ENCODE assay signal across 8 cellular contexts in genomic region chr3:191329654-191330308, GRCh38. TPM values are rescaled to one million over a fixed set of nuclear protein-coding genes. Genes with fewer than 3 reads are reported as not detected.
DNase-seq lines count a peak whose midpoint lies in the region; ATAC-seq and TF ChIP-seq lines count a peak whose summit lies in the region.

No MANE protein-coding gene starts in this region.

- peaks cover 8 to 48% (median 26%) of the 10 kb centered on the region in 4 donors for H3K4me1 Mint-ChIP-seq in CD4-positive, CD25-positive, alpha-beta regulatory T cell

- peaks cover 0 to 3% (median 0%) of the 10 kb centered on the region in 7 donors for H3K9me3 Mint-ChIP-seq in CD4-positive, CD25-positive, alpha-beta regulatory T cell

- no peak overlapping the region for H3K27ac ChIP-seq in CD4-positive, CD25-positive, alpha-beta regulatory T cell (ENCODE audit: insufficient read depth, low read length, poor library complexity, severe bottlenecking)
- H3K27ac ChIP-seq in ascending aorta (peak overlapping the region; percentile 92 to 99), hepatocyte (peak overlapping the region; percentile 98), rectal smooth muscle tissue (ENCODE audit: low read depth, low read length) (peak overlapping the region; percentile 94)

- no peaks in the 10 kb centered on the region for H3K36me3 ChIP-seq in CD4-positive, CD25-positive, alpha-beta regulatory T cell (ENCODE audit: control insufficient read depth, insufficient read depth, low read length)
- H3K36me3 ChIP-seq in ascending aorta (no peaks in the 10 kb centered on the region), hepatocyte (replicated peaks; ENCODE audit: insufficient read depth, low read depth) (no peaks in the 10 kb centered on the region), rectal smooth muscle tissue (ENCODE audit: control insufficient read depth, insufficient read depth, low read length) (no peaks in the 10 kb centered on the region)

- peak overlapping the region; percentile 43 to 73 (median 71) for H3K27ac Mint-ChIP-seq in CD4-positive, CD25-positive, alpha-beta regulatory T cell

- TF ChIP-seq CTCF in ascending aorta (IDR thresholded peaks at IDR 0.05), result no peak
- no peak for TF ChIP-seq CTCF in hepatocyte (IDR thresholded peaks at IDR 0.05; ENCODE audit: poor library complexity)

- intact Hi-C loops in ascending aorta (cut with DNase I), result loop anchor here (1.0 to 5.0 kb wide), 2 partner anchors 28 to 48 kb away; no protein-coding TSS in a partner anchor

- ATAC-seq in CD4-positive, CD25-positive, alpha-beta regulatory T cell (ENCODE audit: low read depth in 2 of 2), result peak in 1 of 2 donors; percentile 32
- ATAC-seq in GM18907 (IDR thresholded peaks at IDR 0.05; ENCODE audit: unreplicated experiment) (peak; percentile 28), HG03095 (IDR thresholded peaks at IDR 0.05; ENCODE audit: unreplicated experiment) (peak; percentile 26)

- peak overlapping the region; percentile 75 for H3K4me3 ChIP-seq in CD4-positive, CD25-positive, alpha-beta regulatory T cell (ENCODE audit: low read depth, low read length)
- H3K4me3 ChIP-seq in ascending aorta (peak overlapping the region; percentile 87 to 100), hepatocyte (peak overlapping the region; percentile 83), rectal smooth muscle tissue (ENCODE audit: low read length) (peak overlapping the region; percentile 93)

- H3K9me3 ChIP-seq in CD4-positive, CD25-positive, alpha-beta regulatory T cell (ENCODE audit: control insufficient read depth in 2 of 2, low read length in 2 of 2), result no peaks in the 10 kb centered on the region
- H3K9me3 ChIP-seq in ascending aorta (no peaks in the 10 kb centered on the region), hepatocyte (ENCODE audit: low read depth) (no peaks in the 10 kb centered on the region)

- under 1% methylated on average over 25 of the region's 35 CpGs for WGBS in hepatocyte (ENCODE audit: low lambda C conversion rate, missing lambda C conversion rate)

- peak overlapping the region; percentile 88 for H2AFZ ChIP-seq in hepatocyte

- H3K79me2 ChIP-seq in hepatocyte, result peaks cover 46% of the 10 kb centered on the region

- H3K4me2 ChIP-seq in hepatocyte, result peak overlapping the region; percentile 77

- peak in 2 of 3 donors; percentile 3 to 11 for DNase-seq in CD4-positive, CD25-positive, alpha-beta regulatory T cell
- DNase-seq in NCI-H69 (lab: John Stamatoyannopoulos, UW) (peak; percentile 73), ascending aorta (ENCODE audit: low spot score in 2 of 2) (peak in 1 of 2 donors; percentile 74), hepatocyte (ENCODE audit: low spot score) (peak; percentile 65), middle frontal gyrus (ENCODE audit: extremely low spot score, low spot score) (no peak)

- H4K20me1 ChIP-seq in hepatocyte (ENCODE audit: insufficient read depth, poor library complexity, severe bottlenecking), result peaks cover 11% of the 10 kb centered on the region

- no peaks in the 10 kb centered on the region for H3K36me3 Mint-ChIP-seq in CD4-positive, CD25-positive, alpha-beta regulatory T cell

- H3K9ac ChIP-seq in rectal smooth muscle tissue (ENCODE audit: low read length), result peak overlapping the region; percentile 61

- peaks cover 8% of the 10 kb centered on the region for H3K27me3 Mint-ChIP-seq in CD4-positive, CD25-positive, alpha-beta regulatory T cell

- H3K4me3 Mint-ChIP-seq in CD4-positive, CD25-positive, alpha-beta regulatory T cell, result peak overlapping the region; percentile 83 to 88 (median 86)

- H3K9me2 ChIP-seq in hepatocyte (replicated peaks; ENCODE audit: insufficient read depth), result no peaks in the 10 kb centered on the region

- H3K4me1 ChIP-seq in CD4-positive, CD25-positive, alpha-beta regulatory T cell (ENCODE audit: control insufficient read depth, insufficient read depth, low read length, poor library complexity, severe bottlenecking), result peaks cover 12% of the 10 kb centered on the region
- peaks cover 3 to 16% of the 10 kb centered on the region in 2 donors for H3K4me1 ChIP-seq in ascending aorta
- peaks cover 13% of the 10 kb centered on the region for H3K4me1 ChIP-seq in hepatocyte (ENCODE audit: insufficient read depth)
- peaks cover 11% of the 10 kb centered on the region for H3K4me1 ChIP-seq in rectal smooth muscle tissue (ENCODE audit: control insufficient read depth, insufficient read depth, low read length)

- H3K27me3 ChIP-seq in CD4-positive, CD25-positive, alpha-beta regulatory T cell (ENCODE audit: control insufficient read depth, insufficient read depth, low read length), result no peaks in the 10 kb centered on the region
- no peaks in the 10 kb centered on the region for H3K27me3 ChIP-seq in ascending aorta
- H3K27me3 ChIP-seq in hepatocyte, result no peaks in the 10 kb centered on the region
- no peaks in the 10 kb centered on the region for H3K27me3 ChIP-seq in rectal smooth muscle tissue (ENCODE audit: control insufficient read depth, insufficient read depth, low read length)

RNA-seq across cellular contexts. Expression of gene UTS2B, which starts 0.5 kb away (rescaled TPM):
- not detected for total RNA-seq in CD4-positive, CD25-positive, alpha-beta regulatory T cell
- not detected for polyA plus RNA-seq in CD4-positive, CD25-positive, alpha-beta regulatory T cell
- total RNA-seq in ascending aorta (16.8 TPM), hepatocyte (0.07 TPM in 1 of 2 replicates, not detected in the other)
- 0.19 and 0.29 TPM in 2 replicates for polyA plus RNA-seq in hepatocyte

RNA-seq across cellular contexts. Expression of gene CCDC50, which starts 0.6 kb away (rescaled TPM):
- total RNA-seq in CD4-positive, CD25-positive, alpha-beta regulatory T cell, result 10.3 TPM
- 10 to 100 TPM in 1 of 4 donors, 1 to 10 TPM in 3; 7.8 to 11.4 (median 9.0) TPM for polyA plus RNA-seq in CD4-positive, CD25-positive, alpha-beta regulatory T cell
- total RNA-seq in ascending aorta (82.8 TPM), hepatocyte (49.6 and 54.6 TPM in 2 replicates)
- 31.6 and 34.9 TPM in 2 replicates for polyA plus RNA-seq in hepatocyte

Comparison
In these comparisons a context has a peak if more than half of its experiments do, and no peak if none do; other contexts are left out.
1. RNA of gene UTS2B, which starts 0.5 kb away (total RNA-seq): 16.8 TPM in ascending aorta (single experiment); 0.07 TPM in hepatocyte and not detected in CD4-positive, CD25-positive, alpha-beta regulatory T cell (single experiment); every median in the first group is over 10 times any median in the second.
2. Peak in every context shown above with its lines, with median percentiles within 50 percentile points of each other: H3K4me3 ChIP-seq.